In genomic region chr1:205208805-205209204, GRCh38 we compare ENCODE assay signal across 24 cellular contexts. TPM values are rescaled to one million over a fixed set of nuclear protein-coding genes. Genes with fewer than 3 reads are reported as not detected.
DNase-seq lines count a peak whose midpoint lies in the region; ATAC-seq, FAIRE-seq and TF ChIP-seq lines count a peak whose summit lies in the region.
"Had no signal": no experiment of that assay in that cellular context is flagged by ENCODE, and none has a peak within 500 bp of the region (broad histone marks: within the 10 kb centered on the region; RNA-seq: fewer than 3 reads in every experiment).

No MANE protein-coding gene starts in this region.

- H3K9me3 ChIP-seq in SK-N-SH: no peaks in the 10 kb centered on the region
- H3K9me3 ChIP-seq in kidney (ENCODE audit: control insufficient read depth in 1 of 2, low read length in 2 of 2): no peaks in the 10 kb centered on the region
- H3K9me3 ChIP-seq: heart left ventricle, thoracic aorta had no signal

- H3K27ac ChIP-seq in SK-N-SH (ENCODE audit: low read depth in 2 of 2, low read length in 1 of 2) (no peak overlapping the region), GM23338 (ENCODE audit: low read depth) (no peak overlapping the region), kidney (ENCODE audit: low read depth in 2 of 2, low read length in 2 of 2) (no peak overlapping the region)
- H3K27ac ChIP-seq: 22Rv1, heart left ventricle, SK-N-MC, thoracic aorta had no signal

- H3K36me3 Mint-ChIP-seq in GM23338 (ENCODE audit: low read depth) (no peaks in the 10 kb centered on the region), nephron progenitor cell (ENCODE audit: low read depth) (no peaks in the 10 kb centered on the region)
- H3K36me3 Mint-ChIP-seq in activated naive CD8-positive, alpha-beta T cell treated with anti-CD3 and anti-CD28 coated beads, Interleukin-2, amount 50 U/mL, for 24 hours (ENCODE audit: low read depth): peaks cover 16% of the 10 kb centered on the region

- H3K4me3 ChIP-seq in SK-N-SH (ENCODE audit: low read depth in 2 of 2, low read length in 1 of 2) (no peak overlapping the region), GM23338 (no peak overlapping the region), kidney (ENCODE audit: low read length in 2 of 2) (no peak overlapping the region)
- H3K4me3 ChIP-seq: heart left ventricle, SK-N-MC, thoracic aorta had no signal

- H3K9me3 Mint-ChIP-seq in GM23338 (no peaks in the 10 kb centered on the region), nephron progenitor cell (no peaks in the 10 kb centered on the region)
- H3K9me3 Mint-ChIP-seq in activated naive CD8-positive, alpha-beta T cell treated with anti-CD3 and anti-CD28 coated beads, Interleukin-2, amount 50 U/mL, for 24 hours: no peaks in the 10 kb centered on the region
- H3K9me3 Mint-ChIP-seq: H9 had no signal

- H3F3A ChIP-seq in SK-N-SH (replicated peaks; ENCODE audit: insufficient read depth) (peaks cover 13% of the 10 kb centered on the region), GM23338 (replicated peaks; ENCODE audit: low read depth) (peaks cover 3% of the 10 kb centered on the region; the same call in 1 of the 2 replicates)

- H3K36me3 ChIP-seq in SK-N-SH (replicated peaks in 1 of 2; ENCODE audit: control insufficient read depth in 1 of 2, insufficient read depth in 2 of 2, low read length in 1 of 2) (no peaks in the 10 kb centered on the region), GM23338 (ENCODE audit: insufficient read depth) (no peaks in the 10 kb centered on the region), kidney (ENCODE audit: control insufficient read depth in 1 of 2, insufficient read depth in 2 of 2, low read length in 2 of 2) (no peaks in the 10 kb centered on the region)
- H3K36me3 ChIP-seq: heart left ventricle, thoracic aorta had no signal

- no peaks in the 10 kb centered on the region for H4K20me1 ChIP-seq in SK-N-SH (ENCODE audit: insufficient read depth)
- H4K20me1 ChIP-seq in GM23338 (replicated peaks; ENCODE audit: insufficient read depth): peaks cover 3% of the 10 kb centered on the region; the same call in 1 of the 2 replicates

- 97% methylated on average over 3 of the region's 3 CpGs for whole genome bisulfite sequencing in SK-N-SH (ENCODE audit: low lambda C conversion rate)

- peaks cover 23% of the 10 kb centered on the region for H3K4me1 Mint-ChIP-seq in GM23338
- H3K4me1 Mint-ChIP-seq in activated naive CD8-positive, alpha-beta T cell treated with anti-CD3 and anti-CD28 coated beads, Interleukin-2, amount 50 U/mL, for 24 hours: peaks cover 70% of the 10 kb centered on the region
- H3K4me1 Mint-ChIP-seq in nephron progenitor cell: peaks cover 43% of the 10 kb centered on the region

- DNase-seq in SK-N-SH: no peak
- DNase-seq in GM23338 (ENCODE audit: low spot score): no peak
- DNase-seq in activated naive CD8-positive, alpha-beta T cell treated with anti-CD3 and anti-CD28 coated beads, Interleukin-2, amount 50 U/mL, for 24 hours: no peak
- no peak for DNase-seq in nephron progenitor cell
- no peak for DNase-seq in NCI-H526 (lab: John Stamatoyannopoulos, UW)
- DNase-seq in C1 segment of cervical spinal cord (lab: John Stamatoyannopoulos, UW): no peak
- no peak for DNase-seq in kidney
- DNase-seq: activated CD4-positive, CD25-positive, alpha-beta regulatory T cell; activated gamma-delta T cell; dermis blood vessel endothelial cell; GF-D8; H9; heart left ventricle; MM.1S; NCI-H1436; NCI-H524; RPMI8226; stimulated activated CD4-positive, alpha-beta T cell treated with anti-CD3 and anti-CD28 coated beads, Interleukin-1b, Interleukin-23, amount 100 ng/mL, for 48 hours; T-helper 9 cell had no signal

- H2AFZ ChIP-seq in SK-N-SH (ENCODE audit: low read depth): no peak overlapping the region
- no peak overlapping the region for H2AFZ ChIP-seq in GM23338

- 0 out of 2 replicates have a peak overlapping the region, but pooled peaks have one; percentile 9 for H3K4me2 ChIP-seq in SK-N-SH
- no peak overlapping the region for H3K4me2 ChIP-seq in GM23338

- no peak for FAIRE-seq in kidney (lab: Jason Lieb, UNC)

- TF ChIP-seq EP300 in SK-N-SH (IDR thresholded peaks at IDR 0.05; ENCODE audit: borderline replicate concordance in 1 of 2, low read depth in 1 of 2, low read length in 1 of 2): no peak

- POLR2A ChIA-PET in SK-N-SH (lab: Yijun Ruan, JAX): no interaction called here

- H3K27ac Mint-ChIP-seq in GM23338 (no peak overlapping the region), nephron progenitor cell (no peak overlapping the region)
- H3K27ac Mint-ChIP-seq in activated naive CD8-positive, alpha-beta T cell treated with anti-CD3 and anti-CD28 coated beads, Interleukin-2, amount 50 U/mL, for 24 hours: peak overlapping the region; percentile 59
- H3K27ac Mint-ChIP-seq: H9 had no signal

- H3K27me3 ChIP-seq in SK-N-SH (ENCODE audit: insufficient read depth): no peaks in the 10 kb centered on the region
- no peaks in the 10 kb centered on the region for H3K27me3 ChIP-seq in GM23338 (ENCODE audit: insufficient read depth)
- H3K27me3 ChIP-seq: heart left ventricle had no signal

- no peak for TF ChIP-seq CTCF in SK-N-SH (IDR thresholded peaks at IDR 0.05)
- no peak for TF ChIP-seq CTCF in GM23338 (conservative IDR thresholded peaks at IDR 0.05; ENCODE audit: low read depth in 2 of 2)
- no peak for TF ChIP-seq CTCF in nephron progenitor cell (IDR thresholded peaks at IDR 0.05)
- TF ChIP-seq CTCF in kidney (IDR thresholded peaks at IDR 0.05; ENCODE audit: borderline replicate concordance, extremely low read depth, insufficient read depth): no peak

- no peak overlapping the region for H3K9ac ChIP-seq in SK-N-SH
- H3K9ac ChIP-seq in kidney (ENCODE audit: low read length in 2 of 2): no peak overlapping the region

- intact Hi-C loops in kidney (cut with DNase I): no loop called here

- CTCF ChIA-PET in SK-N-SH (lab: Yijun Ruan, JAX): interaction anchor here (1.1 to 1.4 kb wide), 2 partner anchors 47 to 67 kb away, joined by 3 to 4 read pairs; no protein-coding TSS in a partner anchor

- H3K79me2 ChIP-seq in SK-N-SH (ENCODE audit: insufficient read depth) (peaks cover 68% of the 10 kb centered on the region), GM23338 (replicated peaks; ENCODE audit: insufficient read depth) (peaks cover 59% of the 10 kb centered on the region)

- peaks cover 3 to 11% of the 10 kb centered on the region in 2 experiments; a peak in 3 of 4 replicates for H3K4me1 ChIP-seq in SK-N-SH (ENCODE audit: control insufficient read depth in 1 of 2, insufficient read depth in 2 of 2, low read depth in 1 of 2, low read length in 1 of 2)
- peaks cover 16% of the 10 kb centered on the region for H3K4me1 ChIP-seq in GM23338 (ENCODE audit: insufficient read depth)
- H3K4me1 ChIP-seq in kidney (ENCODE audit: control insufficient read depth in 1 of 2, insufficient read depth in 1 of 2, low read depth in 1 of 2, low read length in 2 of 2): peaks cover 7 to 8% of the 10 kb centered on the region in 2 donors

- H3K9me2 ChIP-seq in SK-N-SH (no peaks in the 10 kb centered on the region), GM23338 (ENCODE audit: insufficient read depth) (no peaks in the 10 kb centered on the region)

- H3K27me3 Mint-ChIP-seq in GM23338 (ENCODE audit: insufficient read depth, low read depth, poor library complexity) (peaks cover 18% of the 10 kb centered on the region), nephron progenitor cell (ENCODE audit: low read depth, poor library complexity) (peaks cover 8% of the 10 kb centered on the region)
- H3K27me3 Mint-ChIP-seq in activated naive CD8-positive, alpha-beta T cell treated with anti-CD3 and anti-CD28 coated beads, Interleukin-2, amount 50 U/mL, for 24 hours: peaks cover 2% of the 10 kb centered on the region

- H3K4me3 Mint-ChIP-seq in GM23338 (peak overlapping the region; percentile 30; the same call in 1 of the 3 replicates), nephron progenitor cell (peak overlapping the region; percentile 44)
- peak overlapping the region; percentile 97 for H3K4me3 Mint-ChIP-seq in activated naive CD8-positive, alpha-beta T cell treated with anti-CD3 and anti-CD28 coated beads, Interleukin-2, amount 50 U/mL, for 24 hours
- H3K4me3 Mint-ChIP-seq: H9 had no signal

- no peak for TF ChIP-seq RAD21 in SK-N-SH (IDR thresholded peaks at IDR 0.05; ENCODE audit: low read length)

- ATAC-seq in SK-N-SH treated with all-trans-retinoic acid at 6 μM for 48 hours (no peak), GM23338 (no peak)
- no peak for ATAC-seq in activated naive CD8-positive, alpha-beta T cell treated with anti-CD3 and anti-CD28 coated beads, Interleukin-2, amount 50 U/mL, for 24 hours
- ATAC-seq: heart left ventricle, left lobe of liver had no signal

TF ChIP-seq in SK-N-SH, 30 proteins besides CTCF, POLR2A, EP300 and RAD21 (continues in another document):
- TF ChIP-seq NRF1 (IDR thresholded peaks at IDR 0.05; ENCODE audit: low read depth, low read length) (no peak), FOXJ3 (CRISPR knock-in tag; IDR thresholded peaks at IDR 0.05) (no peak), ELF1 (IDR thresholded peaks at IDR 0.05) (no peak), SIN3A (IDR thresholded peaks at IDR 0.05; ENCODE audit: borderline replicate concordance, low read depth, low read length) (no peak)

TF ChIP-seq in SK-N-SH treated with all-trans-retinoic acid at 6 μM for 48 hours, 23 proteins besides CTCF, POLR2A, EP300 and RAD21 (continues in another document):
- TF ChIP-seq SNAI2 (CRISPR knock-in tag; IDR thresholded peaks at IDR 0.05): no peak

TF ChIP-seq in GM23338, 12 proteins besides CTCF, POLR2A, EP300 and RAD21:
- TF ChIP-seq EZH2 (IDR thresholded peaks at IDR 0.05; ENCODE audit: low read depth, unreplicated experiment) (no peak), ZNF114 (CRISPR knock-in tag; IDR thresholded peaks at IDR 0.05) (no peak), EZH2phosphoT487 (IDR thresholded peaks at IDR 0.05; ENCODE audit: unreplicated experiment) (no peak), JUNB (IDR thresholded peaks at IDR 0.05; ENCODE audit: unreplicated experiment) (no peak)

RNA-seq across cellular contexts. Expression of gene DSTYK, which starts 2.7 kb away (rescaled TPM):
- polyA plus RNA-seq in SK-N-SH (2012; rRNA removed) (4.4 and 6.4 TPM in 2 replicates), GM23338 (2016; fragmentation: Nextera tagmentation; extraction: Ambion mirVana) (5.5 and 6.1 TPM in 2 replicates), kidney (ENCODE audit: insufficient read depth, low read depth, low replicate concordance) (5.6 TPM)
- 6.1 TPM in 2 replicates for polyA plus RNA-seq in SK-N-SH (2012; cell fraction: cytosol; rRNA removed)
- polyA plus RNA-seq in SK-N-SH (2012; cell fraction: nucleus; rRNA removed): 3.4 and 4.5 TPM in 2 replicates
- total RNA-seq in GM23338 (2014; rRNA removed; shearing (Covaris generic)): 8.2 and 10.7 TPM in 2 replicates
- 17.8 TPM for total RNA-seq in kidney

RNA-seq across cellular contexts. Expression of gene TMCC2, which starts 18.9 kb away (rescaled TPM):
- polyA plus RNA-seq in SK-N-SH (2012; rRNA removed): 5.3 and 6.0 TPM in 2 replicates
- polyA plus RNA-seq in SK-N-SH (2012; cell fraction: cytosol; rRNA removed): 3.0 and 4.9 TPM in 2 replicates
- polyA plus RNA-seq in SK-N-SH (2012; cell fraction: nucleus; rRNA removed): 5.9 and 6.8 TPM in 2 replicates
- 9.9 and 11.8 TPM in 2 replicates for total RNA-seq in GM23338 (2014; rRNA removed; shearing (Covaris generic))
- polyA plus RNA-seq in GM23338 (2016; fragmentation: Nextera tagmentation; extraction: Ambion mirVana): 2.6 and 3.1 TPM in 2 replicates
- total RNA-seq in kidney: 1.3 TPM
- 3.5 TPM for polyA plus RNA-seq in kidney (ENCODE audit: insufficient read depth, low read depth, low replicate concordance)

Comparison
In these comparisons a context has a peak if more than half of its experiments do, and no peak if none do; other contexts are left out.
1. H3K4me3 Mint-ChIP-seq: peak in every context shown above with its lines; median percentile 97 in activated naive CD8-positive, alpha-beta T cell treated with anti-CD3 and anti-CD28 coated beads, Interleukin-2, amount 50 U/mL, for 24 hours; 44 in nephron progenitor cell; 30 in GM23338.